Comparison of ENCODE assay signal across 20 cellular contexts in genomic region chr2:147352294-147352693, GRCh38.
DNase-seq lines count a peak whose midpoint lies in the region; ATAC-seq and TF ChIP-seq lines count a peak whose summit lies in the region.
"Had no signal": no experiment of that assay in that cellular context is flagged by ENCODE, and none has a peak within 500 bp of the region (broad histone marks: within the 10 kb centered on the region; RNA-seq: fewer than 3 reads in every experiment).

No MANE protein-coding gene starts in this region.

- TF ChIP-seq CTCF in psoas muscle (IDR thresholded peaks at IDR 0.05): no peak

- WGBS in psoas muscle, 3 donors: 35 to 45% (median 36%) methylated on average over 4 of the region's 4 CpGs

- H3K27me3 ChIP-seq in psoas muscle (ENCODE audit: insufficient read depth in 3 of 3, low read length in 2 of 3): no peaks in the 10 kb centered on the region
- H3K27me3 ChIP-seq: BLaER1, thyroid gland had no signal

- peaks cover 13% of the 10 kb centered on the region for H3K4me1 ChIP-seq in psoas muscle
- H3K4me1 ChIP-seq: thyroid gland had no signal

- H3K9me3 ChIP-seq in psoas muscle: no peaks in the 10 kb centered on the region
- H3K9me3 ChIP-seq: BLaER1, thyroid gland had no signal

- DNase-seq in NCI-H1417 (lab: John Stamatoyannopoulos, UW) (peak; percentile 36 to 80 (median 78)), NCI-H1417 treated with DMSO at 0.1 percent for 48 hours (lab: John Stamatoyannopoulos, UW) (no peak), NCI-H146 treated with DMSO at 0.1 percent for 48 hours (lab: John Stamatoyannopoulos, UW; ENCODE audit: unreplicated experiment) (peak; percentile 77), NCI-H774 (lab: John Stamatoyannopoulos, UW) (peak; percentile 40), psoas muscle (no peak), GOT3 (lab: John Stamatoyannopoulos, UW) (no peak), superior temporal gyrus (ENCODE audit: extremely low spot score) (no peak), AG20443 (ENCODE audit: low spot score) (no peak)
- DNase-seq: 8988T; activated CD4-positive, alpha-beta T cell treated with anti-CD3 and anti-CD28 coated beads for 4 hours; DMS 273 treated with DMSO at 0.1 percent for 48 hours; foreskin fibroblast; NK-92 treated with Interleukin-12 subunit alpha and Interleukin-12 subunit beta, amount 100 ng/mL, for 24 hours; RPMI8226; stimulated activated CD4-positive, alpha-beta T cell treated with anti-CD3 and anti-CD28 coated beads, Interleukin-12 subunit alpha, Interleukin-12 subunit beta, amount 100 ng/mL, for 4 hours; thyroid gland had no signal

- ATAC-seq in psoas muscle: peak; percentile 46 to 86 (median 77)
- ATAC-seq: K562; natural killer cell treated with Interleukin-12 subunit alpha and Interleukin-12 subunit beta and Interleukin-15 and Interleukin-18, amount 100 ng/mL, for 72 hours; stimulated activated effector memory CD8-positive, alpha-beta T cell treated with anti-CD3 and anti-CD28 coated beads, Interleukin-12 subunit alpha, Interleukin-12 subunit beta, amount 100 ng/mL, for 72 hours had no signal

- intact Hi-C loops in psoas muscle (cut with DNase I): no loop called here

- H3K4me3 ChIP-seq in psoas muscle: no peak overlapping the region
- H3K4me3 ChIP-seq: BLaER1, K562, thyroid gland had no signal

- H3K27ac ChIP-seq in psoas muscle: peak overlapping the region; percentile 48
- H3K27ac ChIP-seq: BLaER1, thyroid gland had no signal

- no peaks in the 10 kb centered on the region for H3K36me3 ChIP-seq in psoas muscle (ENCODE audit: insufficient read depth in 1 of 2, low read depth in 1 of 2)
- H3K36me3 ChIP-seq: BLaER1, thyroid gland had no signal

Comparison
In these comparisons a context has a peak if more than half of its experiments do, and no peak if none do; other contexts are left out.
1. DNase-seq: peak in NCI-H1417 (3 of 3), NCI-H146 treated with DMSO at 0.1 percent for 48 hours (single experiment) and NCI-H774 (single experiment); none in NCI-H1417 treated with DMSO at 0.1 percent for 48 hours (single experiment), psoas muscle (0 of 2), GOT3 (single experiment), superior temporal gyrus (single experiment) and AG20443 (single experiment).